In genomic region chr4:118942465-118942864, GRCh38 we compare ENCODE assay signal across 10 cellular contexts. TPM values are rescaled to one million over a fixed set of nuclear protein-coding genes. Genes with fewer than 3 reads are reported as not detected.
DNase-seq lines count a peak whose midpoint lies in the region; ATAC-seq lines count a peak whose summit lies in the region.
"Had no signal": no experiment of that assay in that cellular context is flagged by ENCODE, and none has a peak within 500 bp of the region (broad histone marks: within the 10 kb centered on the region; RNA-seq: fewer than 3 reads in every experiment).

No MANE protein-coding gene starts in this region.

- ATAC-seq in HG02938 (IDR thresholded peaks at IDR 0.05; ENCODE audit: unreplicated experiment): no peak

- DNase-seq in AML-193 (lab: John Stamatoyannopoulos, UW): peak; percentile 96 to 98
- DNase-seq in M059J (ENCODE audit: low read depth): peak; percentile 85
- peak; percentile 80 for DNase-seq in SIG-M5 (lab: John Stamatoyannopoulos, UW)
- peak; percentile 20 for DNase-seq in kidney tubule cell (ENCODE audit: low spot score)
- no peak for DNase-seq in activated CD4-positive, CD25-positive, alpha-beta regulatory T cell treated with anti-CD3 and anti-CD28 coated beads, Interleukin-2, amount 50 U/mL, for 72 hours
- DNase-seq in hypothalamus (lab: John Stamatoyannopoulos, UW): no peak
- no peak for DNase-seq in GOT3 (lab: John Stamatoyannopoulos, UW)
- DNase-seq: activated T-cell treated with anti-CD3 and anti-CD28 coated beads, Interleukin-2, amount 50 U/mL, for 1 hour; erythroblast had no signal

RNA-seq across cellular contexts. Expression of gene SYNPO2, which starts 53.8 kb away (rescaled TPM):
- total RNA-seq in M059J (2014; rRNA removed; shearing (Covaris generic)): 0.52 and 0.69 TPM in 2 replicates

Comparison
In these comparisons a context has a peak if more than half of its experiments do, and no peak if none do; other contexts are left out.
1. DNase-seq: peak in AML-193 (2 of 2), M059J (single experiment), SIG-M5 (single experiment) and kidney tubule cell (single experiment); none in activated CD4-positive, CD25-positive, alpha-beta regulatory T cell treated with anti-CD3 and anti-CD28 coated beads, Interleukin-2, amount 50 U/mL, for 72 hours (single experiment), hypothalamus (0 of 51) and GOT3 (single experiment).